20 cellular contexts compared by ENCODE assay signal in genomic region chr14:50360093-50360492, GRCh38.
"Had no signal": no experiment of that assay in that cellular context is flagged by ENCODE, and none has a peak within 500 bp of the region (broad histone marks: within the 10 kb centered on the region; RNA-seq: fewer than 3 reads in every experiment).

No MANE protein-coding gene starts in this region.

- H3K9me3 Mint-ChIP-seq: nephron; neural progenitor cell; stimulated activated effector memory CD8-positive, alpha-beta T cell treated with anti-CD3 and anti-CD28 coated beads, Interleukin-12 subunit alpha, Interleukin-12 subunit beta, amount 100 ng/mL, for 72 hours had no signal

- H3K36me3 ChIP-seq: neural progenitor cell, prostate gland, right atrium auricular region, thyroid gland had no signal

- H3K27ac ChIP-seq: foreskin keratinocyte, heart right ventricle, lower lobe of right lung, neural progenitor cell, prostate gland, right atrium auricular region, thyroid gland had no signal

- H3K36me3 Mint-ChIP-seq: neural progenitor cell had no signal

- H3K4me3 ChIP-seq: heart right ventricle, lower lobe of right lung, neural progenitor cell, prostate gland, right atrium auricular region, stomach, thyroid gland had no signal

- H3K27me3 ChIP-seq: foreskin keratinocyte, heart right ventricle, neural progenitor cell, right atrium auricular region, stomach, thyroid gland had no signal

- H3K4me3 Mint-ChIP-seq: nephron; neural progenitor cell; stimulated activated effector memory CD8-positive, alpha-beta T cell treated with anti-CD3 and anti-CD28 coated beads, Interleukin-12 subunit alpha, Interleukin-12 subunit beta, amount 100 ng/mL, for 72 hours had no signal

- H3K4me1 Mint-ChIP-seq: neural progenitor cell had no signal

- DNase-seq: cerebellar nuclear complex; cortex of kidney; glutamatergic neuron; heart right ventricle; hypothalamus; left ventricle myocardium superior; lower lobe of right lung; stimulated activated CD4-positive, alpha-beta T cell treated with anti-CD3 and anti-CD28 coated beads, Interleukin-2, amount 100 ng/mL, for 24 hours; stimulated activated CD4-positive, alpha-beta T cell treated with anti-CD3 and anti-CD28 coated beads, Interleukin-4, amount 100 ng/mL, for 24 hours; stimulated activated naive CD4-positive, alpha-beta T cell treated with Interleukin-2 at 50 U/mL for 16 hours; stomach; thyroid gland; trophoblast cell had no signal

- H3K4me1 ChIP-seq: prostate gland, right atrium auricular region had no signal

- H3K9me3 ChIP-seq: heart right ventricle, lower lobe of right lung, prostate gland, right atrium auricular region, stomach, thyroid gland had no signal

- ATAC-seq: heart right ventricle; left ventricle myocardium superior; lower lobe of right lung; sciatic nerve; stimulated activated effector memory CD8-positive, alpha-beta T cell treated with anti-CD3 and anti-CD28 coated beads, Interleukin-12 subunit alpha, Interleukin-12 subunit beta, amount 100 ng/mL, for 72 hours had no signal

- H3K27ac Mint-ChIP-seq: nephron; neural progenitor cell; stimulated activated effector memory CD8-positive, alpha-beta T cell treated with anti-CD3 and anti-CD28 coated beads, Interleukin-12 subunit alpha, Interleukin-12 subunit beta, amount 100 ng/mL, for 72 hours had no signal
